Comparison of ENCODE assay signal across 15 cellular contexts in the genomic region with DNA sequence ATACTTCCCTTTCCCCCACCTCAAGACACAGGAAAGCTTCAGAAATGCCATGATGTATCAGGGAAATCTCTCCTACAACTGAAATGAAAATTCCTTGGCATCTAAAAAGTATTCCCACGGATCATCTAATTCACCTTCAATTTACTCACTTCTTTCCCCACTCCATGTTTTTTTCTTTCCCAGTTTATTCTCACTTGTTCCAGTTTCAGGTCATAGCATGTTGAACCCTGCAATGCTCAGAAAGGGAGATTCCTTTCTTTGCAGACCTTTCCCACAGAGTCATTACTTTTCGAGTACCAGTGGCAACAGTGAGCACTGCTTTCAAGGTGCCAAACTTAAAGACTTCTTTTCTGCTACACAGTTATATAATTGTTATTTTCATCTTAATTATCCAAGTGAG.
DNase-seq lines count a peak whose midpoint lies in the region; ATAC-seq and TF ChIP-seq lines count a peak whose summit lies in the region.
"Had no signal": no experiment of that assay in that cellular context is flagged by ENCODE, and none has a peak within 500 bp of the region (broad histone marks: within the 10 kb centered on the region; RNA-seq: fewer than 3 reads in every experiment).

No MANE protein-coding gene starts in this region.

- DNase-seq in Calu3 (no peak), mammary epithelial cell (peak; percentile 33), fibroblast of lung (ENCODE audit: low read depth in 2 of 2) (no peak), putamen (ENCODE audit: low spot score) (peak; percentile 48), NCI-H1105 (lab: John Stamatoyannopoulos, UW) (no peak), lower lobe of right lung (no peak)
- DNase-seq: 8988T; CD4-positive, alpha-beta memory T cell; DMS79 treated with DMSO at 0.1 percent for 48 hours; GF-D8; GM23248 had no signal

- in situ Hi-C loops in mammary epithelial cell (cut with MboI; ENCODE audit: low sequenced_read_pairs in 2 of 2), result no loop called here

- peaks cover 33% of the 10 kb centered on the region for H3K4me1 Mint-ChIP-seq in Calu3 (ENCODE audit: low read depth, unreplicated experiment)
- H3K4me1 Mint-ChIP-seq: CD14-positive monocyte; CD4-positive, alpha-beta memory T cell had no signal

- intact Hi-C loops in Calu3 (cut with micrococcal nuclease; ENCODE audit: unreplicated experiment), result no loop called here
- intact Hi-C loops in mammary epithelial cell (cut with micrococcal nuclease), result no loop called here
- intact Hi-C loops in lower lobe of right lung (cut with DNase I), result no loop called here

- peak overlapping the region; percentile 73 for H3K27ac Mint-ChIP-seq in Calu3 (ENCODE audit: unreplicated experiment)
- H3K27ac Mint-ChIP-seq: CD14-positive monocyte; CD4-positive, alpha-beta memory T cell had no signal

- H3K27me3 ChIP-seq in mammary epithelial cell (ENCODE audit: insufficient read depth, low read length) (no peaks in the 10 kb centered on the region), fibroblast of lung (ENCODE audit: control insufficient read depth, insufficient read depth, low read length) (no peaks in the 10 kb centered on the region), lower lobe of right lung (ENCODE audit: low read depth) (no peaks in the 10 kb centered on the region)
- H3K27me3 ChIP-seq: BLaER1 had no signal

- no peak overlapping the region for H3K9ac ChIP-seq in mammary epithelial cell (ENCODE audit: insufficient read depth, low read length)
- no peak overlapping the region for H3K9ac ChIP-seq in fibroblast of lung (ENCODE audit: insufficient read depth, low read length)
- H3K9ac ChIP-seq: BLaER1, GM23248 had no signal

- H3K36me3 ChIP-seq in mammary epithelial cell (ENCODE audit: insufficient read depth, low read length) (no peaks in the 10 kb centered on the region), fibroblast of lung (ENCODE audit: control insufficient read depth, insufficient read depth, low read length) (no peaks in the 10 kb centered on the region), lower lobe of right lung (no peaks in the 10 kb centered on the region)
- H3K36me3 ChIP-seq: HAP-1 had no signal

- H3K4me2 ChIP-seq in mammary epithelial cell (ENCODE audit: insufficient read depth, low read depth, low read length), result peak overlapping the region; percentile 44
- no peak overlapping the region for H3K4me2 ChIP-seq in fibroblast of lung (ENCODE audit: extremely low read depth, insufficient read depth, low read length)
- H3K4me2 ChIP-seq: BLaER1 had no signal

- H2AFZ ChIP-seq in mammary epithelial cell (ENCODE audit: low read depth, low read length) (peak overlapping the region; percentile 77), fibroblast of lung (ENCODE audit: low read length) (peak overlapping the region; percentile 23)
- H2AFZ ChIP-seq: GM23248 had no signal

- peaks cover 4% of the 10 kb centered on the region for H3K4me1 ChIP-seq in mammary epithelial cell (ENCODE audit: insufficient read depth, low read length)
- H3K4me1 ChIP-seq in fibroblast of lung (ENCODE audit: control insufficient read depth, extremely low read depth, insufficient read depth, low read length), result no peaks in the 10 kb centered on the region
- no peaks in the 10 kb centered on the region for H3K4me1 ChIP-seq in lower lobe of right lung
- H3K4me1 ChIP-seq: BLaER1, HAP-1 had no signal

- TF ChIP-seq CTCF in Calu3 (IDR thresholded peaks at IDR 0.05; ENCODE audit: unreplicated experiment) (no peak), mammary epithelial cell (conservative IDR thresholded peaks at IDR 0.05 in 1 of 2, IDR thresholded peaks at IDR 0.05 in 1 of 2; ENCODE audit: extremely low read depth in 1 of 2, insufficient read depth in 1 of 2, low read depth in 1 of 2, low read length in 2 of 2) (no peak), fibroblast of lung (conservative IDR thresholded peaks at IDR 0.05 in 1 of 2, IDR thresholded peaks at IDR 0.05 in 1 of 2; ENCODE audit: low read depth in 1 of 2, low read length in 2 of 2) (no peak), lower lobe of right lung (IDR thresholded peaks at IDR 0.05) (no peak)

- H3K4me3 ChIP-seq in mammary epithelial cell (replicated peaks in 1 of 3; ENCODE audit: insufficient read depth in 1 of 3, low read depth in 2 of 3, low read length in 3 of 3), result no peak overlapping the region
- no peak overlapping the region for H3K4me3 ChIP-seq in fibroblast of lung (replicated peaks in 1 of 4; ENCODE audit: control extremely low read depth in 1 of 4, insufficient read depth in 1 of 4, low read depth in 3 of 4, low read length in 4 of 4)
- H3K4me3 ChIP-seq in lower lobe of right lung, result no peak overlapping the region
- H3K4me3 ChIP-seq: BLaER1, GM23248, HAP-1 had no signal

- WGBS in mammary epithelial cell (ENCODE audit: low coverage, missing lambda C conversion rate), result 13% methylated on average over 2 of the region's 2 CpGs

- no peaks in the 10 kb centered on the region for H3K9me3 ChIP-seq in mammary epithelial cell (replicated peaks; ENCODE audit: insufficient read depth, low read length)
- no peaks in the 10 kb centered on the region for H3K9me3 ChIP-seq in fibroblast of lung (ENCODE audit: control insufficient read depth, insufficient read depth, low read depth, low read length)
- H3K9me3 ChIP-seq in lower lobe of right lung, result no peaks in the 10 kb centered on the region
- H3K9me3 ChIP-seq: BLaER1, HAP-1 had no signal

- CTCF ChIA-PET in Calu3 (lab: Charles Lee) (no interaction called here), mammary epithelial cell (lab: Charles Lee; ENCODE audit: low non-redundant PET) (no interaction called here)

- no peaks in the 10 kb centered on the region for H3K27me3 Mint-ChIP-seq in Calu3 (ENCODE audit: unreplicated experiment)
- H3K27me3 Mint-ChIP-seq: CD4-positive, alpha-beta memory T cell had no signal

- peaks cover 10% of the 10 kb centered on the region for H3K36me3 Mint-ChIP-seq in Calu3 (ENCODE audit: insufficient read depth, unreplicated experiment)
- H3K36me3 Mint-ChIP-seq: CD4-positive, alpha-beta memory T cell had no signal

- ATAC-seq in GM21360 (IDR thresholded peaks at IDR 0.05; ENCODE audit: unreplicated experiment) (no peak), lower lobe of right lung (no peak)

- H3K27ac ChIP-seq in mammary epithelial cell (ENCODE audit: insufficient read depth, low read depth, low read length), result peak overlapping the region; percentile 10
- H3K27ac ChIP-seq in fibroblast of lung (ENCODE audit: insufficient read depth, low read length), result no peak overlapping the region
- no peak overlapping the region for H3K27ac ChIP-seq in lower lobe of right lung
- H3K27ac ChIP-seq: BLaER1, GM23248 had no signal

- H4K20me1 ChIP-seq in mammary epithelial cell (ENCODE audit: insufficient read depth, low read length) (no peaks in the 10 kb centered on the region), fibroblast of lung (ENCODE audit: control insufficient read depth, extremely low read depth, insufficient read depth, low read length) (no peaks in the 10 kb centered on the region)
- H4K20me1 ChIP-seq: BLaER1 had no signal

- no TSS peak for BruUV-seq in Calu3 (replicated peaks; lab: Mats Ljungman, UMichigan)
- BruUV-seq in mammary epithelial cell (replicated peaks; lab: Mats Ljungman, UMichigan), result no TSS peak

- no peaks in the 10 kb centered on the region for H3K9me3 Mint-ChIP-seq in Calu3 (ENCODE audit: low read depth, unreplicated experiment)
- H3K9me3 Mint-ChIP-seq: CD4-positive, alpha-beta memory T cell had no signal

- no peak overlapping the region for H3K4me3 Mint-ChIP-seq in Calu3 (ENCODE audit: low read depth, unreplicated experiment)
- H3K4me3 Mint-ChIP-seq: CD14-positive monocyte; CD4-positive, alpha-beta memory T cell had no signal

- no peaks in the 10 kb centered on the region for H3K79me2 ChIP-seq in mammary epithelial cell (ENCODE audit: insufficient read depth, low read length)
- no peaks in the 10 kb centered on the region for H3K79me2 ChIP-seq in fibroblast of lung (ENCODE audit: control insufficient read depth, insufficient read depth, low read length)

- dilution Hi-C loops in mammary epithelial cell (cut with HindIII; ENCODE audit: low sequenced_read_pairs), result loop anchor here (5.0 kb wide), 1 partner anchor 43 kb away; no protein-coding TSS in a partner anchor

Comparison
In these comparisons a context has a peak if more than half of its experiments do, and no peak if none do; other contexts are left out.
1. DNase-seq: peak in mammary epithelial cell (single experiment) and putamen (single experiment); none in Calu3 (single experiment), fibroblast of lung (0 of 2), NCI-H1105 (single experiment) and lower lobe of right lung (single experiment).